ENCODE assay signal across 11 cellular contexts in the genomic region with DNA sequence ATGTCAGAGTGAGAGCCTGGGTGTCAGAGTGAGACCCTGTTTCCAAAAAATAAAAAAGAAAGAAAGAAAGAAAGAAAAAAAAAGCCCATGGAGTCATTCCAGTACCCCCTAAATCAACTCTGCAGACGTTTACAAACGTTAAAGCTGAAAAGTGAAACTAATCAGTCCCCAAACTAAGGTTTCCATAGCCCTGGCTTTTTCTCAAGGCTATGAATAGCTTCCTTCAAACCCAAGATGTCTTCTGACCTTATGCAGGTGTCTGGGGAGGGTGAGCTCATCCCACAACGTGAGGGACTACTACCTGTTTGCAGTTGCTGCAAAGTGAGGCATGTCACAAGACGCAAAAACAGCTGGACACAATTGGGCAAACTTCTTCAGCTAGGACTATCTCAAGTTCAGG.
DNase-seq lines count a peak whose midpoint lies in the region; ATAC-seq and TF ChIP-seq lines count a peak whose summit lies in the region.
"Had no signal": no experiment of that assay in that cellular context is flagged by ENCODE, and none has a peak within 500 bp of the region (broad histone marks: within the 10 kb centered on the region; RNA-seq: fewer than 3 reads in every experiment).

No MANE protein-coding gene starts in this region.

- H3K4me3 Mint-ChIP-seq in natural killer cell, result peak overlapping the region; percentile 61

- DNase-seq in natural killer cell (no peak), tibial artery (no peak)
- DNase-seq: cortex of kidney, IMR-90, ovary, PC-3 had no signal

- no peak for TF ChIP-seq EP300 in gastroesophageal sphincter (IDR thresholded peaks at IDR 0.05)

- no peak for TF ChIP-seq POLR2A in gastroesophageal sphincter (IDR thresholded peaks at IDR 0.05)

- H3K4me3 ChIP-seq in gastroesophageal sphincter, result no peak overlapping the region
- no peak overlapping the region for H3K4me3 ChIP-seq in tibial artery
- H3K4me3 ChIP-seq: ovary had no signal

- ATAC-seq in GM18868 (IDR thresholded peaks at IDR 0.05; ENCODE audit: unreplicated experiment), result peak; percentile 54
- peak; percentile 52 for ATAC-seq in GM21619 (IDR thresholded peaks at IDR 0.05; ENCODE audit: unreplicated experiment)
- peak; percentile 47 for ATAC-seq in HG03521 (IDR thresholded peaks at IDR 0.05; ENCODE audit: unreplicated experiment)
- no peak for ATAC-seq in natural killer cell
- ATAC-seq in gastroesophageal sphincter, result no peak
- no peak for ATAC-seq in SK-N-SH treated with all-trans-retinoic acid at 6 μM for 48 hours
- ATAC-seq: PC-3 had no signal

- H3K27me3 ChIP-seq in gastroesophageal sphincter (no peaks in the 10 kb centered on the region), tibial artery (no peaks in the 10 kb centered on the region)
- H3K27me3 ChIP-seq: ovary had no signal

- WGBS in gastroesophageal sphincter (ENCODE audit: low coverage in 1 of 2), 2 donors, result 80 to 92% methylated on average over 2 of the region's 4 CpGs

- no peaks in the 10 kb centered on the region for H3K27me3 Mint-ChIP-seq in natural killer cell (ENCODE audit: low read depth in 2 of 2)

- no peaks in the 10 kb centered on the region for H3K9me3 ChIP-seq in gastroesophageal sphincter
- H3K9me3 ChIP-seq in tibial artery, result no peaks in the 10 kb centered on the region
- H3K9me3 ChIP-seq: ovary had no signal

- H3K36me3 ChIP-seq in gastroesophageal sphincter (no peaks in the 10 kb centered on the region), tibial artery (no peaks in the 10 kb centered on the region)
- H3K36me3 ChIP-seq: ovary had no signal

- no peak overlapping the region for H3K27ac ChIP-seq in gastroesophageal sphincter
- no peak overlapping the region for H3K27ac ChIP-seq in tibial artery
- H3K27ac ChIP-seq: ovary had no signal

- peaks cover 71 to 78% of the 10 kb centered on the region in 2 donors for H3K4me1 Mint-ChIP-seq in natural killer cell

- H3K36me3 Mint-ChIP-seq in natural killer cell, result no peaks in the 10 kb centered on the region

- intact Hi-C loops in natural killer cell (cut with micrococcal nuclease) (no loop called here), tibial artery (cut with DNase I; ENCODE audit: low total_unique reads) (loop anchor here (5.0 kb wide), 1 partner anchor 149 kb away; no protein-coding TSS in a partner anchor)

- no peaks in the 10 kb centered on the region for H3K9me3 Mint-ChIP-seq in natural killer cell

- no peak for TF ChIP-seq CTCF in natural killer cell (IDR thresholded peaks at IDR 0.05)
- no peak for TF ChIP-seq CTCF in gastroesophageal sphincter (IDR thresholded peaks at IDR 0.05)
- TF ChIP-seq CTCF in tibial artery (IDR thresholded peaks at IDR 0.05), result no peak

- H3K4me1 ChIP-seq in gastroesophageal sphincter, result no peaks in the 10 kb centered on the region
- H3K4me1 ChIP-seq in tibial artery, result no peaks in the 10 kb centered on the region

- peak overlapping the region; percentile 84 to 86 for H3K27ac Mint-ChIP-seq in natural killer cell

TF ChIP-seq in SK-N-SH treated with all-trans-retinoic acid at 6 μM for 48 hours, 23 proteins besides CTCF, POLR2A, EP300 and RAD21:
- no peak for TF ChIP-seq PPARA (CRISPR knock-in tag; IDR thresholded peaks at IDR 0.05; ENCODE audit: borderline replicate concordance)
- TF ChIP-seq CSDC2 (CRISPR knock-in tag; IDR thresholded peaks at IDR 0.05), result no peak
- TF ChIP-seq TCF4 (CRISPR knock-in tag; IDR thresholded peaks at IDR 0.05; ENCODE audit: borderline replicate concordance), result no peak
- TF ChIP-seq ESRRG (CRISPR knock-in tag; IDR thresholded peaks at IDR 0.05), result no peak
- no peak for TF ChIP-seq OSR1 (CRISPR knock-in tag; IDR thresholded peaks at IDR 0.05)
- TF ChIP-seq, protein P1, sequence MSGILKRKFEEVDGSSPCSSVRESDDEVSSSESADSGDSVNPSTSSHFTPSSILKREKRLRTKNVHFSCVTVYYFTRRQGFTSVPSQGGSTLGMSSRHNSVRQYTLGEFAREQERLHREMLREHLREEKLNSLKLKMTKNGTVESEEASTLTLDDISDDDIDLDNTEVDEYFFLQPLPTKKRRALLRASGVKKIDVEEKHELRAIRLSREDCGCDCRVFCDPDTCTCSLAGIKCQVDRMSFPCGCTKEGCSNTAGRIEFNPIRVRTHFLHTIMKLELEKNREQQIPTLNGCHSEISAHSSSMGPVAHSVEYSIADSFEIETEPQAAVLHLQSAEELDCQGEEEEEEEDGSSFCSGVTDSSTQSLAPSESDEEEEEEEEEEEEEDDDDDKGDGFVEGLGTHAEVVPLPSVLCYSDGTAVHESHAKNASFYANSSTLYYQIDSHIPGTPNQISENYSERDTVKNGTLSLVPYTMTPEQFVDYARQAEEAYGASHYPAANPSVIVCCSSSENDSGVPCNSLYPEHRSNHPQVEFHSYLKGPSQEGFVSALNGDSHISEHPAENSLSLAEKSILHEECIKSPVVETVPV (CRISPR knock-in tag; IDR thresholded peaks at IDR 0.05), result no peak
- TF ChIP-seq RARB (CRISPR knock-in tag; IDR thresholded peaks at IDR 0.05), result no peak
- no peak for TF ChIP-seq GLIS3 (CRISPR knock-in tag; IDR thresholded peaks at IDR 0.05)
- TF ChIP-seq, protein P2, sequence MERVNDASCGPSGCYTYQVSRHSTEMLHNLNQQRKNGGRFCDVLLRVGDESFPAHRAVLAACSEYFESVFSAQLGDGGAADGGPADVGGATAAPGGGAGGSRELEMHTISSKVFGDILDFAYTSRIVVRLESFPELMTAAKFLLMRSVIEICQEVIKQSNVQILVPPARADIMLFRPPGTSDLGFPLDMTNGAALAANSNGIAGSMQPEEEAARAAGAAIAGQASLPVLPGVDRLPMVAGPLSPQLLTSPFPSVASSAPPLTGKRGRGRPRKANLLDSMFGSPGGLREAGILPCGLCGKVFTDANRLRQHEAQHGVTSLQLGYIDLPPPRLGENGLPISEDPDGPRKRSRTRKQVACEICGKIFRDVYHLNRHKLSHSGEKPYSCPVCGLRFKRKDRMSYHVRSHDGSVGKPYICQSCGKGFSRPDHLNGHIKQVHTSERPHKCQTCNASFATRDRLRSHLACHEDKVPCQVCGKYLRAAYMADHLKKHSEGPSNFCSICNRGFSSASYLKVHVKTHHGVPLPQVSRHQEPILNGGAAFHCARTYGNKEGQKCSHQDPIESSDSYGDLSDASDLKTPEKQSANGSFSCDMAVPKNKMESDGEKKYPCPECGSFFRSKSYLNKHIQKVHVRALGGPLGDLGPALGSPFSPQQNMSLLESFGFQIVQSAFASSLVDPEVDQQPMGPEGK (CRISPR knock-in tag; IDR thresholded peaks at IDR 0.05; ENCODE audit: borderline replicate concordance), result no peak
- TF ChIP-seq ZNF8 (CRISPR knock-in tag; IDR thresholded peaks at IDR 0.05), result no peak
- no peak for TF ChIP-seq ZC3H10 (CRISPR knock-in tag; IDR thresholded peaks at IDR 0.05)
- TF ChIP-seq SNAI2 (CRISPR knock-in tag; IDR thresholded peaks at IDR 0.05), result no peak
- TF ChIP-seq ARNTL (CRISPR knock-in tag; IDR thresholded peaks at IDR 0.05; ENCODE audit: borderline replicate concordance, low read depth), result no peak
- TF ChIP-seq ISL1 (CRISPR knock-in tag; IDR thresholded peaks at IDR 0.05), result no peak
- TF ChIP-seq, protein P3, sequence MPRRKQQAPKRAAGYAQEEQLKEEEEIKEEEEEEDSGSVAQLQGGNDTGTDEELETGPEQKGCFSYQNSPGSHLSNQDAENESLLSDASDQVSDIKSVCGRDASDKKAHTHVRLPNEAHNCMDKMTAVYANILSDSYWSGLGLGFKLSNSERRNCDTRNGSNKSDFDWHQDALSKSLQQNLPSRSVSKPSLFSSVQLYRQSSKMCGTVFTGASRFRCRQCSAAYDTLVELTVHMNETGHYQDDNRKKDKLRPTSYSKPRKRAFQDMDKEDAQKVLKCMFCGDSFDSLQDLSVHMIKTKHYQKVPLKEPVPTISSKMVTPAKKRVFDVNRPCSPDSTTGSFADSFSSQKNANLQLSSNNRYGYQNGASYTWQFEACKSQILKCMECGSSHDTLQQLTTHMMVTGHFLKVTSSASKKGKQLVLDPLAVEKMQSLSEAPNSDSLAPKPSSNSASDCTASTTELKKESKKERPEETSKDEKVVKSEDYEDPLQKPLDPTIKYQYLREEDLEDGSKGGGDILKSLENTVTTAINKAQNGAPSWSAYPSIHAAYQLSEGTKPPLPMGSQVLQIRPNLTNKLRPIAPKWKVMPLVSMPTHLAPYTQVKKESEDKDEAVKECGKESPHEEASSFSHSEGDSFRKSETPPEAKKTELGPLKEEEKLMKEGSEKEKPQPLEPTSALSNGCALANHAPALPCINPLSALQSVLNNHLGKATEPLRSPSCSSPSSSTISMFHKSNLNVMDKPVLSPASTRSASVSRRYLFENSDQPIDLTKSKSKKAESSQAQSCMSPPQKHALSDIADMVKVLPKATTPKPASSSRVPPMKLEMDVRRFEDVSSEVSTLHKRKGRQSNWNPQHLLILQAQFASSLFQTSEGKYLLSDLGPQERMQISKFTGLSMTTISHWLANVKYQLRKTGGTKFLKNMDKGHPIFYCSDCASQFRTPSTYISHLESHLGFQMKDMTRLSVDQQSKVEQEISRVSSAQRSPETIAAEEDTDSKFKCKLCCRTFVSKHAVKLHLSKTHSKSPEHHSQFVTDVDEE (CRISPR knock-in tag; IDR thresholded peaks at IDR 0.05), result no peak

Comparison
In these comparisons a context has a peak if more than half of its experiments do, and no peak if none do; other contexts are left out.
1. ATAC-seq: peak in GM18868 (single experiment), GM21619 (single experiment) and HG03521 (single experiment); none in natural killer cell (0 of 3), gastroesophageal sphincter (single experiment) and SK-N-SH treated with all-trans-retinoic acid at 6 μM for 48 hours (single experiment).